1 cellular context compared by ENCODE assay signal in the genomic region with DNA sequence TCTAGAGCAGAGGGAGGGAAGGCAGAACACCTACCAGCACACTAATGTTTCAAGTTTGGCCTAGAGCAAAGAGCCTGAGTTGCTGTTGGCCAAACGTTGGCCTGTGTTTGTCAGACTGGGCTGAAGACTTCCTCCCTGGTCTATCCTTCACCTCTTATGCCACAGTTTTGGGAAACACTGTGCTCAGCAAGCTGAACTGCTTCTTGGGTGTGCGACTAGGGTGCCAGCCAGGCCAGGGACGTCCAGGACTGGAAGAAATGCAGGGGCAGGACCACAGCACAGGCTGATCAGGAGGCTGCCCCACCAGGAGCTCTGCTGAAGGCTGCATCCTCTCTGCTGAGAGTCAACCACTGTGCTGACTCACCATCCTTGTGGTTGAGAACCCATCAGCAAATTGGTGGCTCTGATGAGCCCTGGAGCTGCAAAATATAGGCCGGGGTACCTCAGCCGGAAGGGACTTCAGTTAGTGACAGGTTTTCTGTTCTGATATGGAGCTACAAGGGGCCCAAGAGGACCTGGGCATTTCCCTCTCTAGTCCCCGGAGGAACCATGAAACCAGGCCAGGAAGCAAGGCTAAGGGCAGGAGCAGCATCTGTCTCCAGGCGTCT.
TF ChIP-seq lines count a peak whose summit lies in the region.

No MANE protein-coding gene starts in this region.

TF ChIP-seq in K562, 482 proteins besides CTCF, POLR2A, EP300 and RAD21 (continued from another document):
- 0 out of 2 replicates have a peak, but pooled peaks have one; percentile 28 for TF ChIP-seq MAFG (tag; conservative IDR thresholded peaks at IDR 0.05)
- 0 out of 2 replicates have a peak, but pooled peaks have one; percentile 6 for TF ChIP-seq JUND (IDR thresholded peaks at IDR 0.05; ENCODE audit: borderline replicate concordance, low read depth, low read length)
- no peak for TF ChIP-seq JUND (tag; IDR thresholded peaks at IDR 0.05; ENCODE audit: borderline replicate concordance, low read depth, low read length)
- TF ChIP-seq C11orf30 (IDR thresholded peaks at IDR 0.05; ENCODE audit: low read depth) = peak; percentile 70; the same call in 1 of the 2 replicates
- TF ChIP-seq ZNF316 (IDR thresholded peaks at IDR 0.05) = peak; percentile 72
- TF ChIP-seq, protein P1, sequence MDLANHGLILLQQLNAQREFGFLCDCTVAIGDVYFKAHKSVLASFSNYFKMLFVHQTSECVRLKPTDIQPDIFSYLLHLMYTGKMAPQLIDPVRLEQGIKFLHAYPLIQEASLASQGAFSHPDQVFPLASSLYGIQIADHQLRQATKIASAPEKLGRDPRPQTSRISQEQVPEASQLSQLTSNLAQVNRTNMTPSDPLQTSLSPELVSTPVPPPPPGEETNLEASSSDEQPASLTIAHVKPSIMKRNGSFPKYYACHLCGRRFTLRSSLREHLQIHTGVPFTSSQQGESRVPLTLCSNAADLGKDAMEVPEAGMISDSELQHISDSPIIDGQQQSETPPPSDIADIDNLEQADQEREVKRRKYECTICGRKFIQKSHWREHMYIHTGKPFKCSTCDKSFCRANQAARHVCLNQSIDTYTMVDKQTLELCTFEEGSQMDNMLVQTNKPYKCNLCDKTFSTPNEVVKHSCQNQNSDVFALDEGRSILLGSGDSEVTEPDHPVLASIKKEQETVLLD (IDR thresholded peaks at IDR 0.05) = no peak
- no peak for TF ChIP-seq FUS (optimal IDR thresholded peaks at IDR 0.05; ENCODE audit: low read depth, low read length)
- TF ChIP-seq ZC3H8 (IDR thresholded peaks at IDR 0.05) = no peak
- TF ChIP-seq FOSL1 (tag; conservative IDR thresholded peaks at IDR 0.05) = peak; percentile 51
- no peak for TF ChIP-seq TBP (optimal IDR thresholded peaks at IDR 0.05; ENCODE audit: low read depth, low read length)
